Comparison of ENCODE assay signal across 14 cellular contexts in the genomic region with DNA sequence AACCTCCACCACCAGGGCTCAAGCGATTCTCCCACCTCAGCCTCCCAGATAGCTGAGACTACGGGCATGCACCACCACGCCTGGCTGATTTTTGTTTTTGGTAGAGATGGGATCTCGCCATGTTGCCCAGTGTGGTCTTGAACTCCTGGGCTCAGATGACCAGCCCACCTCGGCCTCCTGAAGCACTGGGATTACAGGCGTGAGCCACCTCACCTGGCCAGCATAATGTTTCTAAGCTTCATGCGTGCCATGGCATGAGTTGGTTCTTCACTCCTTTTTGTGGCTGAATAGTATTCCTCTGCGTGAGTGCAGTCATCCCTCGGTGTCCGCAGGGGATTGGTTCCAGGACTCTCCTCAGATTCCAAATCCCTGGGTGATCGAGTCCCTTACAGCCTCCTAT. TPM values are rescaled to one million over a fixed set of nuclear protein-coding genes. Genes with fewer than 3 reads are reported as not detected.
DNase-seq lines count a peak whose midpoint lies in the region; ATAC-seq and TF ChIP-seq lines count a peak whose summit lies in the region.
"Had no signal": no experiment of that assay in that cellular context is flagged by ENCODE, and none has a peak within 500 bp of the region (broad histone marks: within the 10 kb centered on the region; RNA-seq: fewer than 3 reads in every experiment).

No MANE protein-coding gene starts in this region.

- no peaks in the 10 kb centered on the region for H3K9me3 ChIP-seq in transverse colon
- H3K9me3 ChIP-seq: body of pancreas, esophagus squamous epithelium had no signal

- H3K4me1 ChIP-seq in transverse colon, result peaks cover 8 to 45% (median 37%) of the 10 kb centered on the region in 4 donors

- no peak for ATAC-seq in activated T-cell treated with anti-CD3 and anti-CD28 coated beads, Interleukin-2, amount 50 U/mL, for 72 hours (replicated peaks in 1 of 2)
- ATAC-seq: CD8-positive, alpha-beta T cell; left colon had no signal

- peak overlapping the region; percentile 70 to 87 for H3K4me3 Mint-ChIP-seq in activated T-cell treated with anti-CD3 and anti-CD28 coated beads, Interleukin-2, amount 50 U/mL, for 72 hours
- no peak overlapping the region for H3K4me3 Mint-ChIP-seq in activated T-cell treated with anti-CD3 and anti-CD28 coated beads, Interleukin-2, amount 50 U/mL, for 24 hours
- H3K4me3 Mint-ChIP-seq in mesothelial cell of epicardium, result peak overlapping the region; percentile 75

- H3K36me3 ChIP-seq in transverse colon, result no peaks in the 10 kb centered on the region
- H3K36me3 ChIP-seq: esophagus squamous epithelium had no signal

- H3K4me1 Mint-ChIP-seq in activated T-cell treated with anti-CD3 and anti-CD28 coated beads, Interleukin-2, amount 50 U/mL, for 72 hours (ENCODE audit: low read depth), result peaks cover 42% of the 10 kb centered on the region
- peaks cover 39% of the 10 kb centered on the region for H3K4me1 Mint-ChIP-seq in activated T-cell treated with anti-CD3 and anti-CD28 coated beads, Interleukin-2, amount 50 U/mL, for 24 hours (ENCODE audit: low read depth)
- H3K4me1 Mint-ChIP-seq in mesothelial cell of epicardium, result peaks cover 37% of the 10 kb centered on the region

- 60 to 87% methylated on average over 1 to 11 of the region's 11 CpGs for WGBS in transverse colon (ENCODE audit: low coverage in 1 of 2), 2 donors

- no peaks in the 10 kb centered on the region for H3K27me3 Mint-ChIP-seq in activated T-cell treated with anti-CD3 and anti-CD28 coated beads, Interleukin-2, amount 50 U/mL, for 72 hours (ENCODE audit: low read depth)
- H3K27me3 Mint-ChIP-seq in activated T-cell treated with anti-CD3 and anti-CD28 coated beads, Interleukin-2, amount 50 U/mL, for 24 hours, result no peaks in the 10 kb centered on the region
- no peaks in the 10 kb centered on the region for H3K27me3 Mint-ChIP-seq in mesothelial cell of epicardium (ENCODE audit: low read depth)
- H3K27me3 Mint-ChIP-seq: activated B cell treated with CpG ODN at 0.5 μM for 24 hours had no signal

- TF ChIP-seq CTCF in mesothelial cell of epicardium (IDR thresholded peaks at IDR 0.05; ENCODE audit: unreplicated experiment) (no peak), transverse colon (IDR thresholded peaks at IDR 0.05) (no peak)

- no peak overlapping the region for H3K4me3 ChIP-seq in transverse colon
- H3K4me3 ChIP-seq: body of pancreas had no signal

- TF ChIP-seq EP300 in transverse colon (IDR thresholded peaks at IDR 0.05; ENCODE audit: low read depth), result no peak

- intact Hi-C loops in transverse colon (cut with DNase I; ENCODE audit: low total_unique reads), result loop anchor here (10.0 kb wide), 1 partner anchor 70 kb away; no protein-coding TSS in a partner anchor

- in situ Hi-C loops in transverse colon (cut with MboI; ENCODE audit: low pct_ligation_motif_present in 1 of 4, low pct_unique_long_range_greater_than_20kb in 1 of 4, low sequenced_read_pairs in 3 of 4), result no loop called here

- no peak overlapping the region for H3K27ac Mint-ChIP-seq in activated T-cell treated with anti-CD3 and anti-CD28 coated beads, Interleukin-2, amount 50 U/mL, for 72 hours
- H3K27ac Mint-ChIP-seq in activated T-cell treated with anti-CD3 and anti-CD28 coated beads, Interleukin-2, amount 50 U/mL, for 24 hours, result no peak overlapping the region
- peak overlapping the region; percentile 98 for H3K27ac Mint-ChIP-seq in mesothelial cell of epicardium

- H3K9me3 Mint-ChIP-seq in activated T-cell treated with anti-CD3 and anti-CD28 coated beads, Interleukin-2, amount 50 U/mL, for 72 hours, result no peaks in the 10 kb centered on the region
- no peaks in the 10 kb centered on the region for H3K9me3 Mint-ChIP-seq in activated T-cell treated with anti-CD3 and anti-CD28 coated beads, Interleukin-2, amount 50 U/mL, for 24 hours
- no peaks in the 10 kb centered on the region for H3K9me3 Mint-ChIP-seq in mesothelial cell of epicardium
- H3K9me3 Mint-ChIP-seq: activated B cell treated with CpG ODN at 0.5 μM for 24 hours; CD8-positive, alpha-beta T cell; H9 had no signal

- DNase-seq in activated T-cell treated with anti-CD3 and anti-CD28 coated beads, Interleukin-2, amount 50 U/mL, for 72 hours, result no peak
- DNase-seq in activated T-cell treated with anti-CD3 and anti-CD28 coated beads, Interleukin-2, amount 50 U/mL, for 24 hours, result no peak
- DNase-seq in mesothelial cell of epicardium (ENCODE audit: low spot score in 2 of 2, unreplicated experiment in 2 of 2), result no peak
- DNase-seq in transverse colon, result no peak
- DNase-seq in NCI-H524 treated with DMSO at 0.1 percent for 48 hours (lab: John Stamatoyannopoulos, UW), result no peak
- DNase-seq: activated B cell treated with CpG ODN at 0.5 μM for 24 hours; activated naive CD4-positive, alpha-beta T cell treated with Interleukin-2 at 50 U/mL for 16 hours; body of pancreas; CD8-positive, alpha-beta T cell; esophagus squamous epithelium; H9; left colon; stimulated activated CD4-positive, alpha-beta T cell treated with anti-CD3 and anti-CD28 coated beads, Interleukin-15, amount 100 ng/mL, for 24 hours had no signal

- no peak for TF ChIP-seq POLR2A in transverse colon (IDR thresholded peaks at IDR 0.05)

- peaks cover 5% of the 10 kb centered on the region for H3K27me3 ChIP-seq in transverse colon
- H3K27me3 ChIP-seq: body of pancreas had no signal

- H3K36me3 Mint-ChIP-seq in activated T-cell treated with anti-CD3 and anti-CD28 coated beads, Interleukin-2, amount 50 U/mL, for 72 hours (ENCODE audit: insufficient read depth in 2 of 2), result peaks cover under 1% of the 10 kb centered on the region in 2 donors
- H3K36me3 Mint-ChIP-seq in activated T-cell treated with anti-CD3 and anti-CD28 coated beads, Interleukin-2, amount 50 U/mL, for 24 hours (ENCODE audit: low read depth), result peaks cover 4% of the 10 kb centered on the region
- peaks cover under 1% of the 10 kb centered on the region for H3K36me3 Mint-ChIP-seq in mesothelial cell of epicardium

- peak overlapping the region; percentile 83 for H3K27ac ChIP-seq in temporal lobe (ENCODE audit: low read depth, low read length)
- no peak overlapping the region for H3K27ac ChIP-seq in transverse colon

RNA-seq across cellular contexts. Expression of gene ZNF579, which starts 4.2 kb away (rescaled TPM):
- total RNA-seq in activated T-cell treated with anti-CD3 and anti-CD28 coated beads, Interleukin-2, amount 50 U/mL, for 72 hours, result 1 to 10 TPM; 9.3 to 9.4 TPM
- total RNA-seq in mesothelial cell of epicardium, result 35.0 to 35.2 TPM (median 35.1 TPM) in 3 replicates
- 3.4 TPM for total RNA-seq in temporal lobe
- 1 to 10 TPM; 2.0 to 5.6 (median 2.9) TPM for total RNA-seq in transverse colon

RNA-seq across cellular contexts. Expression of gene FIZ1, which starts 14.4 kb away (rescaled TPM):
- 10 to 100 TPM; 16.2 to 17.3 TPM for total RNA-seq in activated T-cell treated with anti-CD3 and anti-CD28 coated beads, Interleukin-2, amount 50 U/mL, for 72 hours
- total RNA-seq in mesothelial cell of epicardium, result 31.3 to 31.7 TPM (median 31.6 TPM) in 3 replicates
- total RNA-seq in temporal lobe, result 3.2 TPM
- total RNA-seq in transverse colon, result 100 to 1,000 TPM in 1 of 4 donors, 10 to 100 TPM in 1, 1 to 10 TPM in 2; 8.5 to 137 (median 18.3) TPM

RNA-seq across cellular contexts. Expression of gene ZNF524, which starts 15.2 kb away (rescaled TPM):
- 10 to 100 TPM; 26.2 to 32.3 TPM for total RNA-seq in activated T-cell treated with anti-CD3 and anti-CD28 coated beads, Interleukin-2, amount 50 U/mL, for 72 hours
- 5.3 to 7.4 TPM (median 5.7 TPM) in 3 replicates for total RNA-seq in mesothelial cell of epicardium
- 4.4 TPM for total RNA-seq in temporal lobe
- total RNA-seq in transverse colon, result 10 to 100 TPM; 17.7 to 51.1 (median 37.9) TPM

RNA-seq across cellular contexts. Expression of gene ZNF865, which starts 20.6 kb away (rescaled TPM):
- 10 to 100 TPM; 12.9 to 13.2 TPM for total RNA-seq in activated T-cell treated with anti-CD3 and anti-CD28 coated beads, Interleukin-2, amount 50 U/mL, for 72 hours
- total RNA-seq in mesothelial cell of epicardium (18.7 to 21.4 TPM (median 21.2 TPM) in 3 replicates), temporal lobe (2.7 TPM), transverse colon (10 to 100 TPM in 2 of 4 donors, 1 to 10 TPM in 2; 8.3 to 50.1 (median 13.4) TPM)

RNA-seq across cellular contexts. Expression of gene ZNF784, which starts 39.5 kb away (rescaled TPM):
- 1 to 10 TPM; 4.3 to 6.9 TPM for total RNA-seq in activated T-cell treated with anti-CD3 and anti-CD28 coated beads, Interleukin-2, amount 50 U/mL, for 72 hours
- total RNA-seq in mesothelial cell of epicardium (12.8 to 13.7 TPM (median 12.9 TPM) in 3 replicates), temporal lobe (3.2 TPM), transverse colon (10 to 100 TPM; 11.1 to 27.7 (median 14.5) TPM)
